Comparison of ENCODE assay signal across 28 cellular contexts in the genomic region with DNA sequence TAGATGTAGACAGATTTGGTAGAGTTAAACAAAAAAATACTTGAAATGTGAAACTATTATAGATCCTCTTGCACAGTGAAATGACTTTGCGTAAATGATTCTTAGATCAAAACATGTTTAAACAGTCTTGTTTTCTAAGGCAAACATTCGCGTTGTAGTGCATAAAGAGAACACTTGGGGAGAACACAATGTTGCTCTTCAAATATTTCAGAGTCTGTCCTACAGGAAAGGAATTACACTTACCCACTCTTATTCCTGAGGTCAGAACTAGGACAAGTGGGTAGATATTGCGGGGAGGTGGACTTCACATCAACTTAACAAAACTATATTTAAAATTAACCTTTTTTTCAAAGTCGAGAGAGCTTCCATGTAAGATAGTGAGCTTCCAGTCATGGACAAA.
"Had no signal": no experiment of that assay in that cellular context is flagged by ENCODE, and none has a peak within 500 bp of the region (broad histone marks: within the 10 kb centered on the region; RNA-seq: fewer than 3 reads in every experiment).

No MANE protein-coding gene starts in this region.

- H3K36me3 ChIP-seq: left ventricle myocardium inferior, pancreas, prostate gland, stomach, tibial artery, vagina had no signal

- FAIRE-seq: islet of Langerhans, kidney, pancreas had no signal

- H3K27me3 ChIP-seq: pancreas, stomach, testis, tibial artery, vagina had no signal

- ATAC-seq: left colon; naive thymus-derived CD8-positive, alpha-beta T cell; pancreas; right cardiac atrium; sciatic nerve; stimulated activated naive B cell treated with anti-CD40 and anti-IgM and Interleukin-4, amounts not matched to agents 10 μg/mL and 1 μg/mL and 100 μg/mL, for 72 hours; stimulated activated naive CD8-positive, alpha-beta T cell treated with anti-CD3 and anti-CD28 coated beads, Interleukin-15, Interleukin-2, amounts not matched to agents 100 U/mL and 50 U/mL, for 24 hours had no signal

- DNase-seq: hypothalamus; immature natural killer cell; kidney; left colon; left ventricle myocardium inferior; mammary epithelial cell; mesenchymal stem cell; naive thymus-derived CD8-positive, alpha-beta T cell; nucleus accumbens; pancreas; posterior cingulate gyrus; retina; right cardiac atrium; stimulated activated CD4-positive, alpha-beta T cell treated with anti-CD3 and anti-CD28 coated beads, Interleukin-12 subunit alpha, Interleukin-12 subunit beta, amount 100 ng/mL, for 4 hours; stimulated activated CD4-positive, alpha-beta T cell treated with anti-CD3 and anti-CD28 coated beads, Interleukin-15, amount 100 ng/mL, for 24 hours; stimulated activated CD4-positive, alpha-beta T cell treated with anti-CD3 and anti-CD28 coated beads, Interleukin-2, amount 100 ng/mL, for 24 hours; stimulated activated CD4-positive, alpha-beta T cell treated with anti-CD3 and anti-CD28 coated beads, Interleukin-4, amount 100 ng/mL, for 1 hour; stimulated activated naive B cell treated with anti-CD40 and anti-IgM and Interleukin-4, amounts not matched to agents 10 μg/mL and 1 μg/mL and 100 μg/mL, for 72 hours; stimulated activated naive CD8-positive, alpha-beta T cell treated with anti-CD3 and anti-CD28 coated beads, Interleukin-15, Interleukin-2, amounts not matched to agents 100 U/mL and 50 U/mL, for 24 hours; stomach; testis; tibial artery; trophoblast cell had no signal

- H3K27ac ChIP-seq: left ventricle myocardium inferior, pancreas, prostate gland, skin epidermis, stomach, testis, tibial artery, vagina had no signal

- H3K4me1 ChIP-seq: left ventricle myocardium inferior, pancreas, prostate gland, stomach, testis, tibial artery, vagina had no signal

- H3K4me3 ChIP-seq: left ventricle myocardium inferior, pancreas, prostate gland, skin epidermis, stomach, testis, tibial artery, vagina had no signal

- H3K9me3 ChIP-seq: left ventricle myocardium inferior, pancreas, prostate gland, stomach, testis, tibial artery, vagina had no signal
